Comparison of ENCODE assay signal across 29 cellular contexts in the genomic region with DNA sequence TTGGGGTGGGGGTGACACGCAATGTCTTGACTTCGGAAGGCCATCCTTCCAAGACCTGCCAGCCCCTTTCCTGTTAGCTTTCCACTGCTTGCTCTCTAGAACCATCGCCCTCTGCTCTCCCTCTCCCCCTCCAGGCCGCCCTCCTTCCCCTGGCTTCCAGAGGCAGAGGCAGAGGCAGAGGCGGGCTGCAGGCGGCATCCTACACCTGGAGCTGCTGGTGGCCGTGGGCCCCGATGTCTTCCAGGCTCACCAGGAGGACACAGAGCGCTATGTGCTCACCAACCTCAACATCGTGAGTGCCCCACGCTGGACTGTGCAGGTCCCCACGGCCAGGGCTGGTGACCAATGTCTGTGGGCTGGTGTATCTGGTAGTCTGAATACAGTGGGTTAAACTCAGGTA. TPM values are rescaled to one million over a fixed set of nuclear protein-coding genes. Genes with fewer than 3 reads are reported as not detected.
"Had no signal": no experiment of that assay in that cellular context is flagged by ENCODE, and none has a peak within 500 bp of the region (broad histone marks: within the 10 kb centered on the region; RNA-seq: fewer than 3 reads in every experiment).

No MANE protein-coding gene starts in this region.

- H3K4me3 Mint-ChIP-seq: memory B cell; mesothelial cell of epicardium; naive B cell; natural killer cell treated with Interleukin-12 subunit alpha and Interleukin-12 subunit beta and Interleukin-15 and Interleukin-18, amount 100 ng/mL, for 72 hours; stimulated activated memory B cell treated with anti-CD40 and anti-IgM and Interleukin-4, amounts not matched to agents 10 μg/mL and 1 μg/mL and 100 μg/mL, for 72 hours; type B pancreatic cell had no signal

- FAIRE-seq: colon, kidney, pancreas had no signal

- ATAC-seq: esophagus mucosa; mucosa of descending colon; natural killer cell treated with Interleukin-12 subunit alpha and Interleukin-12 subunit beta and Interleukin-15 and Interleukin-18, amount 100 ng/mL, for 72 hours; pancreas; sciatic nerve; stimulated activated memory B cell treated with anti-CD40 and anti-IgM and Interleukin-4, amounts not matched to agents 10 μg/mL and 1 μg/mL and 100 μg/mL, for 72 hours; stimulated activated naive CD8-positive, alpha-beta T cell treated with anti-CD3 and anti-CD28 coated beads, Interleukin-15, Interleukin-2, amounts not matched to agents 100 U/mL and 50 U/mL, for 24 hours had no signal

- H3K4me2 ChIP-seq: hepatocyte had no signal

- H3K79me2 ChIP-seq: hepatocyte had no signal

- H3K27me3 Mint-ChIP-seq: memory B cell had no signal

- H3K36me3 ChIP-seq: gastrocnemius medialis, heart left ventricle, neutrophil, pancreas, tibial artery had no signal

- H3K27ac Mint-ChIP-seq: memory B cell; mesothelial cell of epicardium; naive B cell; natural killer cell treated with Interleukin-12 subunit alpha and Interleukin-12 subunit beta and Interleukin-15 and Interleukin-18, amount 100 ng/mL, for 72 hours; stimulated activated memory B cell treated with anti-CD40 and anti-IgM and Interleukin-4, amounts not matched to agents 10 μg/mL and 1 μg/mL and 100 μg/mL, for 72 hours; type B pancreatic cell had no signal

- DNase-seq: dorsolateral prefrontal cortex; effector CD4-positive, alpha-beta T cell; foreskin fibroblast; gastrocnemius medialis; heart left ventricle; kidney; mucosa of descending colon; naive B cell; pancreas; stimulated activated CD4-positive, alpha-beta T cell treated with anti-CD3 and anti-CD28 coated beads, Interleukin-2, amount 100 ng/mL, for 24 hours; stimulated activated CD4-positive, alpha-beta T cell treated with anti-CD3 and anti-CD28 coated beads, Interleukin-4, amount 100 ng/mL, for 24 hours; stimulated activated naive CD8-positive, alpha-beta T cell treated with anti-CD3 and anti-CD28 coated beads, Interleukin-15, Interleukin-2, amounts not matched to agents 100 U/mL and 50 U/mL, for 24 hours; substantia nigra; testis; tibial artery had no signal

- H3K36me3 Mint-ChIP-seq: naive B cell; natural killer cell treated with Interleukin-12 subunit alpha and Interleukin-12 subunit beta and Interleukin-15 and Interleukin-18, amount 100 ng/mL, for 72 hours; type B pancreatic cell had no signal

- H3K9me3 Mint-ChIP-seq: mesothelial cell of epicardium, neural crest cell, type B pancreatic cell had no signal

- H3K27me3 ChIP-seq: hepatocyte, pancreas, testis had no signal

- H3K9me3 ChIP-seq: gastrocnemius medialis, heart left ventricle, mucosa of descending colon, neutrophil, pancreas, testis, tibial artery had no signal

- H3K27ac ChIP-seq: dorsolateral prefrontal cortex, epithelial cell of prostate, heart left ventricle, hepatocyte, neutrophil, pancreas, testis, tibial artery had no signal

- H3K4me1 ChIP-seq: testis had no signal

- H3K4me3 ChIP-seq: dorsolateral prefrontal cortex, gastrocnemius medialis, heart left ventricle, hepatocyte, lung, mucosa of descending colon, pancreas, testis, tibial artery had no signal

- H2AFZ ChIP-seq: hepatocyte had no signal

RNA-seq across cellular contexts. Expression of a gene that starts 48.0 kb away (rescaled TPM):
- total RNA-seq: omental fat pad had no signal
